In the genomic region with DNA sequence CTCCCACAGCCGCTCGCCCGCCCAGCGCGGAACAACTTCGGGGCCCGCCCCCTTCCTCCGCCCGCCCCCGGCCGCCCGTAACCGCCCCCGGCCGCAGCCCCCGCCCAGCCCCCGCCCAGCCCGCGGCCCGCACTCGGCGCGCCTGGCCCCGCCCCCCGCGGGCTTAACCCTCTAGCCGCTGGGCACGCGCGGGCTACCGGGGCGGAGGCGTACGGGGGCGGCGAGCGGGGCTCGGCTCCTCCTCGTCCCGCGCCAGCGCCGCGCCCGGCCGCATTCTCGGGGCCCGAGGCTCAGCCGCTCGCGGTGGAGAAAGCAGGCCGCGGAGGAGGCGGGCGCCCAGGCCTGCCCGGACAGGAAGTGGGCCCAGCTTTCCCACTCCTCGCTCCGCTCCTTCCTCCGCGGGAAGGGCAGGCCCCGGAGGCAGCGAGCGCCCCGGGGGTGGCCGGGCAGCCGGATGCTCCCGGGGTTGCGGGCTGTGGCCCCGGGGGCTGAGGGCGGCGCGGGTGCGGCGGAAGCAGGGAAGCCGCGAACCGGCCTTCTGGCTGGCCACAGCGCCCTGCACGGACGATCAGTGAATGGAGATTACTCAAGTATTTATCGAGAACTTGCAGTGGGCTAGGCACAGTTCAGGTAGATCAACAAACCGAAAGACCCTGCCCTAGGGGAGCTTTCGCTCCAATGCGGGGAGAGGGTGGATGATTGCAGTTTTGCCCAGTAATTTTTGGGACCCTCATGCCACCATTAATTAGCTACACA, we compare ENCODE assay signal across 8 cellular contexts. TPM values are rescaled to one million over a fixed set of nuclear protein-coding genes. Genes with fewer than 3 reads are reported as not detected.
DNase-seq lines count a peak whose midpoint lies in the region; ATAC-seq and FAIRE-seq lines count a peak whose summit lies in the region.

TSS of gene TRAM2 (minus strand) at position 39 of the 756 bp plus-strand sequence. CDS start 145 bp downstream, outside the sequence.

- H3K27me3 ChIP-seq in SJCRH30: no peaks in the 10 kb centered on the region

- H3K27ac ChIP-seq in SJCRH30: peak within 1 kb of the TSS; percentile 95
- H3K27ac ChIP-seq in substantia nigra (ENCODE audit: low read depth, low read length, poor library complexity, severe bottlenecking): peak within 1 kb of the TSS; percentile 85

- no peaks in the 10 kb centered on the region for H3K36me3 ChIP-seq in SJCRH30

- no peaks in the 10 kb centered on the region for H3K9me3 ChIP-seq in SJCRH30 (replicated peaks)

- H3K4me3 ChIP-seq in SJCRH30: peak within 1 kb of the TSS; percentile 87

- FAIRE-seq in frontal cortex (lab: Jason Lieb, UNC): no peak

- peak; percentile 46 for ATAC-seq in GM21515 (IDR thresholded peaks at IDR 0.05; ENCODE audit: unreplicated experiment)

- H3K4me1 ChIP-seq in SJCRH30: peaks cover 35% of the 10 kb centered on the region

- peak; percentile 94 for DNase-seq in DMS53 (lab: John Stamatoyannopoulos, UW)
- peak; percentile 55 for DNase-seq in HuH-7 (ENCODE audit: low spot score)
- peak; percentile 78 to 81 for DNase-seq in SJCRH30
- DNase-seq in activated naive CD4-positive, alpha-beta T cell (lab: John Stamatoyannopoulos, UW): peak; percentile 29 to 83 (median 39)
- peak; percentile 91 for DNase-seq in frontal cortex (ENCODE audit: low spot score in 2 of 2)
- DNase-seq in nucleus accumbens (lab: John Stamatoyannopoulos, UW): peak in 53 of 56 donors; percentile 14 to 86 (median 69)
- DNase-seq in substantia nigra (lab: John Stamatoyannopoulos, UW): peak in 46 of 49 donors; percentile 37 to 89 (median 74)

RNA-seq across cellular contexts. Expression of gene TRAM2, which starts in this region (rescaled TPM):
- 28.4 and 28.8 TPM in 2 replicates for total RNA-seq in SJCRH30 (2014; rRNA removed; shearing (Covaris generic))
- total RNA-seq in frontal cortex: 2.0 TPM

Comparison
In these comparisons a context has a peak if more than half of its experiments do, and no peak if none do; other contexts are left out.
1. Peak in every context shown above with its lines: DNase-seq, ATAC-seq, H3K4me3 ChIP-seq and H3K27ac ChIP-seq.
2. DNase-seq: peak in every context shown above with its lines; median percentile 94 in DMS53; 91 in frontal cortex; 80 in SJCRH30; 74 in substantia nigra; 69 in nucleus accumbens; 55 in HuH-7; 39 in activated naive CD4-positive, alpha-beta T cell.